16 cellular contexts compared by ENCODE assay signal in genomic region chr17:76840884-76841775, GRCh38. TPM values are rescaled to one million over a fixed set of nuclear protein-coding genes. Genes with fewer than 3 reads are reported as not detected.
DNase-seq lines count a peak whose midpoint lies in the region; ATAC-seq and TF ChIP-seq lines count a peak whose summit lies in the region.
"Had no signal": no experiment of that assay in that cellular context is flagged by ENCODE, and none has a peak within 500 bp of the region (broad histone marks: within the 10 kb centered on the region; RNA-seq: fewer than 3 reads in every experiment).

No MANE protein-coding gene starts in this region.

- ATAC-seq in GM23338, result peak; percentile 13
- no peak for ATAC-seq in HG03175 (IDR thresholded peaks at IDR 0.05; ENCODE audit: unreplicated experiment)

- WGBS in ectodermal cell, 2 experiments, result 6 to 8% methylated on average over 8 of the region's 8 CpGs

- H3K27ac ChIP-seq in GM23338 (ENCODE audit: low read depth), result no peak overlapping the region; the same call in 1 of the 2 replicates
- H3K27ac ChIP-seq in ectodermal cell (ENCODE audit: insufficient read depth, low read depth, low read length, poor library complexity, severe bottlenecking), result no peak overlapping the region
- H3K27ac ChIP-seq in parathyroid adenoma, result no peak overlapping the region
- H3K27ac ChIP-seq: colonic mucosa, esophagus squamous epithelium, neutrophil had no signal

- H3K4me1 Mint-ChIP-seq in GM23338, result peaks cover 52% of the 10 kb centered on the region

- no peak overlapping the region; the same call in 1 of the 2 replicates for H3K27ac Mint-ChIP-seq in GM23338

- no peaks in the 10 kb centered on the region; the same call in 2 of the 3 replicates for H3K36me3 Mint-ChIP-seq in GM23338 (ENCODE audit: low read depth)
- H3K36me3 Mint-ChIP-seq: CD8-positive, alpha-beta memory T cell had no signal

- H3K9me3 Mint-ChIP-seq in GM23338, result no peaks in the 10 kb centered on the region

- peaks cover 31% of the 10 kb centered on the region for H3K4me1 ChIP-seq in GM23338 (ENCODE audit: insufficient read depth)
- H3K4me1 ChIP-seq in ectodermal cell (ENCODE audit: control insufficient read depth, insufficient read depth, low read length), result peaks cover 16% of the 10 kb centered on the region
- peaks cover 3% of the 10 kb centered on the region for H3K4me1 ChIP-seq in parathyroid adenoma
- H3K4me1 ChIP-seq: colonic mucosa had no signal

- no peaks in the 10 kb centered on the region for H3K9me2 ChIP-seq in GM23338 (ENCODE audit: insufficient read depth)

- peaks cover 45% of the 10 kb centered on the region for H3K27me3 Mint-ChIP-seq in GM23338 (ENCODE audit: insufficient read depth, low read depth, poor library complexity)

- peaks cover 17% of the 10 kb centered on the region for H3K27me3 ChIP-seq in GM23338 (ENCODE audit: insufficient read depth)
- peaks cover 17% of the 10 kb centered on the region for H3K27me3 ChIP-seq in ectodermal cell (ENCODE audit: control insufficient read depth, insufficient read depth, low read length, poor library complexity, severe bottlenecking)
- H3K27me3 ChIP-seq in parathyroid adenoma (ENCODE audit: control insufficient read depth, insufficient read depth, low read length), result no peaks in the 10 kb centered on the region

- H3K79me2 ChIP-seq in GM23338 (replicated peaks; ENCODE audit: insufficient read depth) (no peaks in the 10 kb centered on the region), parathyroid adenoma (no peaks in the 10 kb centered on the region)

- H3K4me2 ChIP-seq in GM23338, result peak overlapping the region; percentile 84
- H3K4me2 ChIP-seq in parathyroid adenoma (ENCODE audit: low read length), result no peak overlapping the region

- H3K9me3 ChIP-seq in ectodermal cell (ENCODE audit: control insufficient read depth, low read length) (no peaks in the 10 kb centered on the region), parathyroid adenoma (ENCODE audit: control insufficient read depth, low read length) (no peaks in the 10 kb centered on the region)
- H3K9me3 ChIP-seq: colonic mucosa, esophagus squamous epithelium, neutrophil had no signal

- no peaks in the 10 kb centered on the region; the same call in 1 of the 2 replicates for H3K36me3 ChIP-seq in GM23338 (ENCODE audit: insufficient read depth)
- no peaks in the 10 kb centered on the region for H3K36me3 ChIP-seq in ectodermal cell (ENCODE audit: control insufficient read depth, insufficient read depth, low read length)
- no peaks in the 10 kb centered on the region for H3K36me3 ChIP-seq in parathyroid adenoma (ENCODE audit: control insufficient read depth, insufficient read depth, low read length)
- H3K36me3 ChIP-seq: colonic mucosa, esophagus squamous epithelium, neutrophil had no signal

- H3K4me3 ChIP-seq in GM23338 (peak overlapping the region; percentile 64), ectodermal cell (ENCODE audit: insufficient read depth, low read depth, low read length) (peak overlapping the region; percentile 18), parathyroid adenoma (ENCODE audit: low read depth, low read length) (no peak overlapping the region)
- H3K4me3 ChIP-seq: colonic mucosa, esophagus squamous epithelium, lung had no signal

- H3K4me3 Mint-ChIP-seq in GM23338, result peak overlapping the region; percentile 54

- H4K20me1 ChIP-seq in GM23338 (replicated peaks; ENCODE audit: insufficient read depth), result no peaks in the 10 kb centered on the region

- no peak for TF ChIP-seq CTCF in GM23338 (conservative IDR thresholded peaks at IDR 0.05; ENCODE audit: low read depth in 2 of 2)
- TF ChIP-seq CTCF in parathyroid adenoma (IDR thresholded peaks at IDR 0.05), result no peak

- no peaks in the 10 kb centered on the region for H3F3A ChIP-seq in GM23338 (replicated peaks; ENCODE audit: low read depth)

- H3K9ac ChIP-seq in parathyroid adenoma, result no peak overlapping the region

- peak; percentile 43 for DNase-seq in GM23338 (ENCODE audit: low spot score)
- peak; percentile 55 for DNase-seq in NCI-H226
- DNase-seq in GM03348 (ENCODE audit: low spot score), result no peak
- DNase-seq in NCI-H1092 (lab: John Stamatoyannopoulos, UW), result no peak
- DNase-seq: activated CD4-positive, CD25-positive, alpha-beta regulatory T cell treated with anti-CD3 and anti-CD28 coated beads, Interleukin-2, amount 50 U/mL, for 72 hours; CD8-positive, alpha-beta memory T cell; colonic mucosa; esophagus squamous epithelium; hippocampal formation; NCI-H345; stimulated activated naive CD4-positive, alpha-beta T cell treated with Interleukin-2 at 50 U/mL for 16 hours had no signal

- H2AFZ ChIP-seq in GM23338 (peak overlapping the region; percentile 91), parathyroid adenoma (peak overlapping the region; percentile 3)

TF ChIP-seq in GM23338, 12 proteins besides CTCF, POLR2A, EP300 and RAD21 (continues in another document):
- TF ChIP-seq JUNB (IDR thresholded peaks at IDR 0.05; ENCODE audit: unreplicated experiment) (no peak), EZH2 (IDR thresholded peaks at IDR 0.05; ENCODE audit: low read depth, unreplicated experiment) (no peak), NANOG (IDR thresholded peaks at IDR 0.05; ENCODE audit: borderline replicate concordance) (no peak), ETS1 (IDR thresholded peaks at IDR 0.05) (no peak), STAT1 (IDR thresholded peaks at IDR 0.05; ENCODE audit: unreplicated experiment) (no peak), CREB1 (CRISPR knock-in tag; IDR thresholded peaks at IDR 0.05; ENCODE audit: low read depth) (no peak), POLR2AphosphoS5 (IDR thresholded peaks at IDR 0.05; ENCODE audit: low read depth) (no peak), EZH2phosphoT487 (IDR thresholded peaks at IDR 0.05; ENCODE audit: unreplicated experiment) (no peak), REST (IDR thresholded peaks at IDR 0.05; ENCODE audit: unreplicated experiment) (no peak)

RNA-seq across cellular contexts. Expression of gene MGAT5B, which starts 27.1 kb away (rescaled TPM):
- total RNA-seq in GM23338 (2014; rRNA removed; shearing (Covaris generic)), result 8.2 and 10.0 TPM in 2 replicates
- 1.6 and 2.1 TPM in 2 replicates for polyA plus RNA-seq in GM23338 (2016; fragmentation: Nextera tagmentation; extraction: Ambion mirVana)
- 4.1 TPM for polyA plus RNA-seq in ectodermal cell (2013, experiment 1 of 4)
- polyA plus RNA-seq in ectodermal cell (2013, experiment 2 of 4), result 2.6 TPM
- polyA plus RNA-seq in ectodermal cell (2013, experiment 3 of 4), result 4.2 TPM
- polyA plus RNA-seq in ectodermal cell (2013, experiment 4 of 4), result 3.3 TPM

Comparison
In these comparisons a context has a peak if more than half of its experiments do, and no peak if none do; other contexts are left out.
1. DNase-seq: peak in GM23338 (single experiment) and NCI-H226 (single experiment); none in GM03348 (single experiment) and NCI-H1092 (single experiment).